9 cellular contexts compared by ENCODE assay signal in genomic region chr6:100472674-100473073, GRCh38. TPM values are rescaled to one million over a fixed set of nuclear protein-coding genes. Genes with fewer than 3 reads are reported as not detected.
DNase-seq lines count a peak whose midpoint lies in the region; ATAC-seq and TF ChIP-seq lines count a peak whose summit lies in the region.
"Had no signal": no experiment of that assay in that cellular context is flagged by ENCODE, and none has a peak within 500 bp of the region (broad histone marks: within the 10 kb centered on the region; RNA-seq: fewer than 3 reads in every experiment).

No MANE protein-coding gene starts in this region.

- H3K36me3 ChIP-seq in HEK293 (ENCODE audit: control insufficient read depth in 2 of 2, insufficient read depth in 1 of 2, low read length in 2 of 2) (no peaks in the 10 kb centered on the region), MM.1S (replicated peaks; ENCODE audit: insufficient read depth, low read length) (no peaks in the 10 kb centered on the region)
- H3K36me3 ChIP-seq: BLaER1 had no signal

- H3K4me3 ChIP-seq in HEK293 (ENCODE audit: low read depth, low read length) (no peak overlapping the region), MM.1S (ENCODE audit: low read length) (no peak overlapping the region)
- H3K4me3 ChIP-seq: BLaER1 had no signal

- H3K9me3 ChIP-seq in HEK293 (ENCODE audit: control insufficient read depth, insufficient read depth, low read depth, low read length) (no peaks in the 10 kb centered on the region), MM.1S (replicated peaks; ENCODE audit: insufficient read depth, low read length) (no peaks in the 10 kb centered on the region)

- H3K4me1 ChIP-seq in HEK293 (ENCODE audit: control insufficient read depth, insufficient read depth, low read length) (peaks cover 2% of the 10 kb centered on the region; the same call in 1 of the 2 replicates), MM.1S (ENCODE audit: low read length) (peaks cover 39% of the 10 kb centered on the region)
- H3K4me1 ChIP-seq: BLaER1 had no signal

- no peak for ATAC-seq in WTC11

- H3K36me3 Mint-ChIP-seq in WTC11 (no peaks in the 10 kb centered on the region), progenitor cell of endocrine pancreas (ENCODE audit: insufficient read depth) (no peaks in the 10 kb centered on the region)

- no peaks in the 10 kb centered on the region for H3K79me2 ChIP-seq in MM.1S (ENCODE audit: low read length)

- 0 out of 2 replicates have a peak, but pooled peaks cover 14% of the 10 kb centered on the region for H3K27me3 ChIP-seq in MM.1S (replicated peaks; ENCODE audit: insufficient read depth, low read length)

- TF ChIP-seq CTCF in HEK293 (tag by site-specific recombination; IDR thresholded peaks at IDR 0.05) = no peak
- no peak for TF ChIP-seq CTCF in MM.1S (IDR thresholded peaks at IDR 0.05; ENCODE audit: low read length)
- no peak for TF ChIP-seq CTCF in WTC11 (IDR thresholded peaks at IDR 0.05)
- no peak for TF ChIP-seq CTCF in progenitor cell of endocrine pancreas (IDR thresholded peaks at IDR 0.05; ENCODE audit: unreplicated experiment)

- H3K9me3 Mint-ChIP-seq in WTC11 (no peaks in the 10 kb centered on the region), progenitor cell of endocrine pancreas (ENCODE audit: low read depth) (peaks cover 3% of the 10 kb centered on the region)

- CTCF ChIA-PET in HEK293 (lab: Yijun Ruan, JAX) = interaction anchor here (0.7 to 2.2 kb wide), 6 partner anchors 10 to 365 kb away, joined by 3 to 15 read pairs (median 4); no protein-coding TSS in a partner anchor
- CTCF ChIA-PET in WTC11 (lab: Charles Lee) = no interaction called here

- DNase-seq in NCI-H2227 (lab: John Stamatoyannopoulos, UW; ENCODE audit: unreplicated experiment) (peak; percentile 35), NCI-H2227 treated with DMSO at 0.1 percent for 48 hours (lab: John Stamatoyannopoulos, UW) (no peak), MM.1S (peak; percentile 93), kidney tubule cell (ENCODE audit: low spot score) (peak; percentile 96), WTC11 (ENCODE audit: low spot score) (no peak), NCI-H345 (lab: John Stamatoyannopoulos, UW) (no peak), progenitor cell of endocrine pancreas (ENCODE audit: low spot score, unreplicated experiment) (no peak)

- H3K27me3 Mint-ChIP-seq in WTC11 (ENCODE audit: low read depth) (peaks cover 3% of the 10 kb centered on the region), progenitor cell of endocrine pancreas (peaks cover 62% of the 10 kb centered on the region)

- H3F3A ChIP-seq in MM.1S (ENCODE audit: insufficient read depth, low read length) = peaks cover 17% of the 10 kb centered on the region; the same call in 1 of the 2 replicates

- POLR2A ChIA-PET in HEK293 (lab: Yijun Ruan, JAX) = no interaction called here
- POLR2A ChIA-PET in WTC11 (lab: Charles Lee) = no interaction called here

- H3K4me2 ChIP-seq in MM.1S (ENCODE audit: low read depth, low read length) = peak overlapping the region; percentile 33
- H3K4me2 ChIP-seq: BLaER1 had no signal

- H3K4me3 Mint-ChIP-seq in WTC11 = no peak overlapping the region
- no peak overlapping the region for H3K4me3 Mint-ChIP-seq in progenitor cell of endocrine pancreas (ENCODE audit: low read depth)

- H3K27ac Mint-ChIP-seq in WTC11 (no peak overlapping the region), progenitor cell of endocrine pancreas (no peak overlapping the region)

- no peaks in the 10 kb centered on the region for H3K9me2 ChIP-seq in MM.1S (replicated peaks; ENCODE audit: insufficient read depth, low read length)

- H3K27ac ChIP-seq in HEK293 (ENCODE audit: extremely low read depth, low read depth, low read length) (no peak overlapping the region), MM.1S (ENCODE audit: low read length) (peak overlapping the region; percentile 18; the same call in 1 of the 2 replicates)
- H3K27ac ChIP-seq: BLaER1 had no signal

- H3K4me1 Mint-ChIP-seq in WTC11 (peaks cover 14% of the 10 kb centered on the region), progenitor cell of endocrine pancreas (ENCODE audit: low read depth) (peaks cover 6% of the 10 kb centered on the region)

- no peak overlapping the region for H3K9ac ChIP-seq in MM.1S (ENCODE audit: low read length)
- H3K9ac ChIP-seq: BLaER1 had no signal

- H2AFZ ChIP-seq in MM.1S (ENCODE audit: low read length) = no peak overlapping the region

- no peaks in the 10 kb centered on the region for H4K20me1 ChIP-seq in MM.1S (ENCODE audit: insufficient read depth, low read length)
- H4K20me1 ChIP-seq: BLaER1 had no signal

TF ChIP-seq in HEK293, 187 proteins besides CTCF, POLR2A, EP300 and RAD21:
- TF ChIP-seq ZBTB44 (tag by site-specific recombination; IDR thresholded peaks at IDR 0.05) = 0 out of 2 replicates have a peak, but pooled peaks have one; percentile 25
- peak; percentile 96 for TF ChIP-seq SCRT2 (tag by site-specific recombination; IDR thresholded peaks at IDR 0.05)
- no peak for TF ChIP-seq SP2 (tag by site-specific recombination; IDR thresholded peaks at IDR 0.05)
- no peak for TF ChIP-seq ZNF423 (tag by site-specific recombination; IDR thresholded peaks at IDR 0.05)
- TF ChIP-seq ZNF138 (tag by site-specific recombination; IDR thresholded peaks at IDR 0.05; ENCODE audit: borderline replicate concordance) = no peak
- no peak for TF ChIP-seq FEZF1 (tag by site-specific recombination; IDR thresholded peaks at IDR 0.05)
- no peak for TF ChIP-seq ZNF521 (tag by site-specific recombination; IDR thresholded peaks at IDR 0.05)
- TF ChIP-seq ZEB2 (tag by site-specific recombination; IDR thresholded peaks at IDR 0.05) = 0 out of 2 replicates have a peak, but pooled peaks have one; percentile 32
- TF ChIP-seq ZNF777 (tag by site-specific recombination; IDR thresholded peaks at IDR 0.05; ENCODE audit: borderline replicate concordance) = no peak
- 0 out of 2 replicates have a peak, but pooled peaks have one; percentile 35 for TF ChIP-seq GFI1B (tag by site-specific recombination; IDR thresholded peaks at IDR 0.05)
- 0 out of 2 replicates have a peak, but pooled peaks have one; percentile 34 for TF ChIP-seq ZNF366 (tag by site-specific recombination; conservative IDR thresholded peaks at IDR 0.05)
- TF ChIP-seq OSR2 (tag by site-specific recombination; IDR thresholded peaks at IDR 0.05) = peak; percentile 85
- TF ChIP-seq ZNF660 (tag by site-specific recombination; IDR thresholded peaks at IDR 0.05) = peak; percentile 39; the same call in 1 of the 2 replicates
- TF ChIP-seq PRDM1 (tag by site-specific recombination; IDR thresholded peaks at IDR 0.05) = peak; percentile 48; the same call in 1 of the 2 replicates

TF ChIP-seq in WTC11, 78 proteins besides CTCF, POLR2A, EP300 and RAD21:
- TF ChIP-seq ZNF263 (CRISPR knock-in tag; IDR thresholded peaks at IDR 0.05; ENCODE audit: low read depth) = no peak

RNA-seq across cellular contexts. Expression of gene SIM1, which starts 8.0 kb away (rescaled TPM):
- 0.09 to 0.11 TPM (median 0.11 TPM) in 3 replicates for total RNA-seq in WTC11 (2021)
- 6.9 and 7.4 TPM in 2 replicates for total RNA-seq in progenitor cell of endocrine pancreas

Comparison
In these comparisons a context has a peak if more than half of its experiments do, and no peak if none do; other contexts are left out.
1. DNase-seq: peak in NCI-H2227 (single experiment), MM.1S (single experiment) and kidney tubule cell (single experiment); none in NCI-H2227 treated with DMSO at 0.1 percent for 48 hours (single experiment), WTC11 (single experiment), NCI-H345 (single experiment) and progenitor cell of endocrine pancreas (single experiment).